ENCODE assay signal across 8 cellular contexts in genomic region chr16:1003551-1004347, GRCh38.
DNase-seq lines count a peak whose midpoint lies in the region; ATAC-seq lines count a peak whose summit lies in the region.

No MANE protein-coding gene starts in this region.

- ATAC-seq in HG03439 (IDR thresholded peaks at IDR 0.05; ENCODE audit: unreplicated experiment): no peak

- DNase-seq in HK-2 (ENCODE audit: unreplicated experiment) (peak; percentile 40), GM03348 (ENCODE audit: low spot score) (no peak), HuH-7 (ENCODE audit: low spot score) (no peak), NCI-H1092 (lab: John Stamatoyannopoulos, UW) (no peak)
- DNase-seq in activated CD4-positive, alpha-beta T cell treated with anti-CD3 and anti-CD28 coated beads, Interleukin-2, amount 50 U/mL, for 4 hours: peak; percentile 36 to 46
- DNase-seq in central memory CD4-positive, alpha-beta T cell: peak; percentile 66
- DNase-seq in stimulated activated CD4-positive, alpha-beta T cell treated with anti-CD3 and anti-CD28 coated beads, Interleukin-4, amount 100 ng/mL, for 48 hours (ENCODE audit: low read depth in 2 of 2): peak; percentile 49 to 50

Comparison
In these comparisons a context has a peak if more than half of its experiments do, and no peak if none do; other contexts are left out.
1. DNase-seq: peak in HK-2 (single experiment), activated CD4-positive, alpha-beta T cell treated with anti-CD3 and anti-CD28 coated beads, Interleukin-2, amount 50 U/mL, for 4 hours (2 of 2), central memory CD4-positive, alpha-beta T cell (single experiment) and stimulated activated CD4-positive, alpha-beta T cell treated with anti-CD3 and anti-CD28 coated beads, Interleukin-4, amount 100 ng/mL, for 48 hours (2 of 2); none in GM03348 (single experiment), HuH-7 (single experiment) and NCI-H1092 (single experiment).